1 cellular context compared by ENCODE assay signal in genomic region chr5:72307968-72308852, GRCh38.
TF ChIP-seq lines count a peak whose summit lies in the region.

No MANE protein-coding gene starts in this region.

TF ChIP-seq in K562, 482 proteins besides CTCF, POLR2A, EP300 and RAD21 (continued from another document and continues in another):
- TF ChIP-seq ZBTB33 (CRISPR knock-in tag; IDR thresholded peaks at IDR 0.05) (peak; percentile 56; the same call in 1 of the 2 replicates), MTF1 (CRISPR knock-in tag; IDR thresholded peaks at IDR 0.05; ENCODE audit: borderline replicate concordance) (no peak), KLF6 (CRISPR knock-in tag; IDR thresholded peaks at IDR 0.05; ENCODE audit: borderline replicate concordance) (no peak), PPARD (CRISPR knock-in tag; IDR thresholded peaks at IDR 0.05) (no peak), RNF219 (CRISPR knock-in tag; IDR thresholded peaks at IDR 0.05) (no peak), ZNF449 (CRISPR knock-in tag; IDR thresholded peaks at IDR 0.05) (no peak), HOXB6 (CRISPR knock-in tag; IDR thresholded peaks at IDR 0.05; ENCODE audit: borderline replicate concordance) (no peak), PHF20 (IDR thresholded peaks at IDR 0.05; ENCODE audit: partially characterized antibody) (peak; percentile 60), SPI1 (IDR thresholded peaks at IDR 0.05; ENCODE audit: borderline replicate concordance, low read depth, low read length) (no peak), ZNF780A (CRISPR knock-in tag; IDR thresholded peaks at IDR 0.05) (no peak), ZNF586 (CRISPR knock-in tag; conservative IDR thresholded peaks at IDR 0.05) (no peak), NR2F6 (CRISPR knock-in tag; IDR thresholded peaks at IDR 0.05) (no peak), SUPT5H (IDR thresholded peaks at IDR 0.05) (peak; percentile 98), ATF6 (CRISPR knock-in tag; IDR thresholded peaks at IDR 0.05) (peak; percentile 59; the same call in 1 of the 2 replicates), ILK (tag; IDR thresholded peaks at IDR 0.05; ENCODE audit: borderline replicate concordance, low read depth) (no peak), ATF3 (IDR thresholded peaks at IDR 0.05) (no peak), ATF3 (CRISPR knock-in tag; conservative IDR thresholded peaks at IDR 0.05) (0 out of 2 replicates have a peak, but pooled peaks have one; percentile 63), ZC3H8 (IDR thresholded peaks at IDR 0.05) (no peak), ETS1 (conservative IDR thresholded peaks at IDR 0.05; ENCODE audit: control insufficient read depth, low read depth, low read length) (peak; percentile 81; the same call in 1 of the 2 replicates), ZC3H4 (CRISPR knock-in tag; IDR thresholded peaks at IDR 0.05; ENCODE audit: borderline replicate concordance) (peak; percentile 73; the same call in 1 of the 2 replicates), CLOCK (CRISPR knock-in tag; IDR thresholded peaks at IDR 0.05; ENCODE audit: borderline replicate concordance) (no peak), GATAD2A (IDR thresholded peaks at IDR 0.05) (peak; percentile 8), ZNF408 (CRISPR knock-in tag; IDR thresholded peaks at IDR 0.05; ENCODE audit: low read depth) (no peak), TAL1 (IDR thresholded peaks at IDR 0.05) (no peak), MTA2 (IDR thresholded peaks at IDR 0.05; ENCODE audit: low read depth) (no peak), ZNF778 (CRISPR knock-in tag; IDR thresholded peaks at IDR 0.05) (no peak), MXD1 (CRISPR knock-in tag; IDR thresholded peaks at IDR 0.05; ENCODE audit: borderline replicate concordance, poor library complexity, severe bottlenecking) (no peak), UBTF (IDR thresholded peaks at IDR 0.05; ENCODE audit: borderline replicate concordance in 1 of 2, low read depth in 2 of 2, low read length in 2 of 2) (peak; percentile 86 to 94; a peak in 2 of 4 replicates), MYC (IDR thresholded peaks at IDR 0.05; ENCODE audit: low read depth, low read length) (peak; percentile 94), MYC (CRISPR knock-in tag; IDR thresholded peaks at IDR 0.05; ENCODE audit: borderline replicate concordance, low read depth) (no peak; the same call in 1 of the 2 replicates), PRMT5 (CRISPR knock-in tag; IDR thresholded peaks at IDR 0.05) (no peak), DNMT1 (IDR thresholded peaks at IDR 0.05) (no peak), SRF (CRISPR knock-in tag; IDR thresholded peaks at IDR 0.05) (peak in 1 of 2 experiments; percentile 70; a peak in 1 of 4 replicates), ZNF124 (CRISPR knock-in tag; IDR thresholded peaks at IDR 0.05) (no peak), ZNF717 (CRISPR knock-in tag; IDR thresholded peaks at IDR 0.05) (no peak), USF2 (CRISPR knock-in tag; IDR thresholded peaks at IDR 0.05) (no peak), POU5F1 (IDR thresholded peaks at IDR 0.05; ENCODE audit: borderline replicate concordance, low read depth, low read length, partially characterized antibody) (no peak), NCOA4 (IDR thresholded peaks at IDR 0.05; ENCODE audit: partially characterized antibody) (no peak), PHB2 (IDR thresholded peaks at IDR 0.05; ENCODE audit: low read depth) (no peak), ZBTB5 (IDR thresholded peaks at IDR 0.05) (no peak), ZNF511 (CRISPR knock-in tag; IDR thresholded peaks at IDR 0.05) (peak; percentile 91), HNRNPL (IDR thresholded peaks at IDR 0.05; ENCODE audit: low read depth, low read length) (0 out of 2 replicates have a peak, but pooled peaks have one; percentile 77), KLF13 (tag; IDR thresholded peaks at IDR 0.05; ENCODE audit: borderline replicate concordance, low read depth) (0 out of 2 replicates have a peak, but pooled peaks have one; percentile 12), HDAC1 (IDR thresholded peaks at IDR 0.05) (peak in 1 of 2 experiments; percentile 94; a peak in 2 of 4 replicates)
